2 cellular contexts compared by ENCODE assay signal in genomic region chr14:67943947-67944346, GRCh38.
TF ChIP-seq lines count a peak whose summit lies in the region.

No MANE protein-coding gene starts in this region.

TF ChIP-seq in GM23338, 12 proteins besides CTCF, POLR2A, EP300 and RAD21:
- TF ChIP-seq ZNF462 (CRISPR knock-in tag; IDR thresholded peaks at IDR 0.05) (no peak), NANOG (IDR thresholded peaks at IDR 0.05; ENCODE audit: borderline replicate concordance) (no peak), POLR2AphosphoS5 (IDR thresholded peaks at IDR 0.05; ENCODE audit: low read depth) (no peak), STAT1 (IDR thresholded peaks at IDR 0.05; ENCODE audit: unreplicated experiment) (no peak), EZH2 (IDR thresholded peaks at IDR 0.05; ENCODE audit: low read depth, unreplicated experiment) (no peak), ZNF114 (CRISPR knock-in tag; IDR thresholded peaks at IDR 0.05) (no peak), JUNB (IDR thresholded peaks at IDR 0.05; ENCODE audit: unreplicated experiment) (no peak), ZNF331 (CRISPR knock-in tag; IDR thresholded peaks at IDR 0.05; ENCODE audit: low read depth) (no peak), CREB1 (CRISPR knock-in tag; IDR thresholded peaks at IDR 0.05; ENCODE audit: low read depth) (no peak), ETS1 (IDR thresholded peaks at IDR 0.05) (no peak), EZH2phosphoT487 (IDR thresholded peaks at IDR 0.05; ENCODE audit: unreplicated experiment) (no peak)
- TF ChIP-seq, protein P1, sequence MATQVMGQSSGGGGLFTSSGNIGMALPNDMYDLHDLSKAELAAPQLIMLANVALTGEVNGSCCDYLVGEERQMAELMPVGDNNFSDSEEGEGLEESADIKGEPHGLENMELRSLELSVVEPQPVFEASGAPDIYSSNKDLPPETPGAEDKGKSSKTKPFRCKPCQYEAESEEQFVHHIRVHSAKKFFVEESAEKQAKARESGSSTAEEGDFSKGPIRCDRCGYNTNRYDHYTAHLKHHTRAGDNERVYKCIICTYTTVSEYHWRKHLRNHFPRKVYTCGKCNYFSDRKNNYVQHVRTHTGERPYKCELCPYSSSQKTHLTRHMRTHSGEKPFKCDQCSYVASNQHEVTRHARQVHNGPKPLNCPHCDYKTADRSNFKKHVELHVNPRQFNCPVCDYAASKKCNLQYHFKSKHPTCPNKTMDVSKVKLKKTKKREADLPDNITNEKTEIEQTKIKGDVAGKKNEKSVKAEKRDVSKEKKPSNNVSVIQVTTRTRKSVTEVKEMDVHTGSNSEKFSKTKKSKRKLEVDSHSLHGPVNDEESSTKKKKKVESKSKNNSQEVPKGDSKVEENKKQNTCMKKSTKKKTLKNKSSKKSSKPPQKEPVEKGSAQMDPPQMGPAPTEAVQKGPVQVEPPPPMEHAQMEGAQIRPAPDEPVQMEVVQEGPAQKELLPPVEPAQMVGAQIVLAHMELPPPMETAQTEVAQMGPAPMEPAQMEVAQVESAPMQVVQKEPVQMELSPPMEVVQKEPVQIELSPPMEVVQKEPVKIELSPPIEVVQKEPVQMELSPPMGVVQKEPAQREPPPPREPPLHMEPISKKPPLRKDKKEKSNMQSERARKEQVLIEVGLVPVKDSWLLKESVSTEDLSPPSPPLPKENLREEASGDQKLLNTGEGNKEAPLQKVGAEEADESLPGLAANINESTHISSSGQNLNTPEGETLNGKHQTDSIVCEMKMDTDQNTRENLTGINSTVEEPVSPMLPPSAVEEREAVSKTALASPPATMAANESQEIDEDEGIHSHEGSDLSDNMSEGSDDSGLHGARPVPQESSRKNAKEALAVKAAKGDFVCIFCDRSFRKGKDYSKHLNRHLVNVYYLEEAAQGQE (IDR thresholded peaks at IDR 0.05; ENCODE audit: unreplicated experiment) = no peak

TF ChIP-seq in WTC11, 78 proteins besides CTCF, POLR2A, EP300 and RAD21:
- TF ChIP-seq, protein P2, sequence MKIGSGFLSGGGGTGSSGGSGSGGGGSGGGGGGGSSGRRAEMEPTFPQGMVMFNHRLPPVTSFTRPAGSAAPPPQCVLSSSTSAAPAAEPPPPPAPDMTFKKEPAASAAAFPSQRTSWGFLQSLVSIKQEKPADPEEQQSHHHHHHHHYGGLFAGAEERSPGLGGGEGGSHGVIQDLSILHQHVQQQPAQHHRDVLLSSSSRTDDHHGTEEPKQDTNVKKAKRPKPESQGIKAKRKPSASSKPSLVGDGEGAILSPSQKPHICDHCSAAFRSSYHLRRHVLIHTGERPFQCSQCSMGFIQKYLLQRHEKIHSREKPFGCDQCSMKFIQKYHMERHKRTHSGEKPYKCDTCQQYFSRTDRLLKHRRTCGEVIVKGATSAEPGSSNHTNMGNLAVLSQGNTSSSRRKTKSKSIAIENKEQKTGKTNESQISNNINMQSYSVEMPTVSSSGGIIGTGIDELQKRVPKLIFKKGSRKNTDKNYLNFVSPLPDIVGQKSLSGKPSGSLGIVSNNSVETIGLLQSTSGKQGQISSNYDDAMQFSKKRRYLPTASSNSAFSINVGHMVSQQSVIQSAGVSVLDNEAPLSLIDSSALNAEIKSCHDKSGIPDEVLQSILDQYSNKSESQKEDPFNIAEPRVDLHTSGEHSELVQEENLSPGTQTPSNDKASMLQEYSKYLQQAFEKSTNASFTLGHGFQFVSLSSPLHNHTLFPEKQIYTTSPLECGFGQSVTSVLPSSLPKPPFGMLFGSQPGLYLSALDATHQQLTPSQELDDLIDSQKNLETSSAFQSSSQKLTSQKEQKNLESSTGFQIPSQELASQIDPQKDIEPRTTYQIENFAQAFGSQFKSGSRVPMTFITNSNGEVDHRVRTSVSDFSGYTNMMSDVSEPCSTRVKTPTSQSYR (CRISPR knock-in tag; IDR thresholded peaks at IDR 0.05) = no peak
- TF ChIP-seq JUN (CRISPR knock-in tag; IDR thresholded peaks at IDR 0.05) (no peak), SP1 (CRISPR knock-in tag; conservative IDR thresholded peaks at IDR 0.05) (no peak)
TF ChIP-seq in WTC11: peak in this region for 0.
